ENCODE assay signal across 11 cellular contexts in genomic region chr20:63483834-63484233, GRCh38. TPM values are rescaled to one million over a fixed set of nuclear protein-coding genes. Genes with fewer than 3 reads are reported as not detected.
DNase-seq lines count a peak whose midpoint lies in the region; ATAC-seq and TF ChIP-seq lines count a peak whose summit lies in the region.
"Had no signal": no experiment of that assay in that cellular context is flagged by ENCODE, and none has a peak within 500 bp of the region (broad histone marks: within the 10 kb centered on the region; RNA-seq: fewer than 3 reads in every experiment).

No MANE protein-coding gene starts in this region.

- H3K4me3 ChIP-seq in BLaER1 treated with 17β-estradiol and CSF1 and Interleukin-3, amounts not matched to agents 10 nM and 100 nM: no peak overlapping the region
- no peak overlapping the region for H3K4me3 ChIP-seq in GM12865 (ENCODE audit: low read depth, low read length)
- H3K4me3 ChIP-seq: lung had no signal

- TF ChIP-seq CTCF in GM12865 (IDR thresholded peaks at IDR 0.05; ENCODE audit: insufficient read depth, low read depth, low read length, missing control alignments): peak; percentile 3

- H3K27ac ChIP-seq in BLaER1 treated with 17β-estradiol and CSF1 and Interleukin-3, amounts not matched to agents 10 nM and 100 nM: no peak overlapping the region

- peaks cover 25 to 75% (median 53%) of the 10 kb centered on the region in 11 experiments for H3K27me3 ChIP-seq in BLaER1 treated with 17β-estradiol and CSF1 and Interleukin-3, amounts not matched to agents 10 nM and 100 nM

- H3K4me2 ChIP-seq in BLaER1 treated with 17β-estradiol and CSF1 and Interleukin-3, amounts not matched to agents 10 nM and 100 nM: peak overlapping the region in 7 of 11 experiments; percentile 45 to 72 (median 53); a peak in 8 of 22 replicates

- no peak for DNase-seq in GM12865 (ENCODE audit: low read depth)
- DNase-seq in SK-N-DZ (ENCODE audit: low spot score): peak; percentile 68
- peak; percentile 74 for DNase-seq in iPS-NIHi11 (ENCODE audit: low spot score)
- no peak for DNase-seq in HUDEP-2 (lab: John Stamatoyannopoulos, UW; ENCODE audit: unreplicated experiment in 76 of 76)
- DNase-seq: activated CD8-positive, alpha-beta memory T cell treated with anti-CD3 and anti-CD28 coated beads, Interleukin-2, amount 10 ng/mL, durations not matched to agents 7 days and 5 days; CD4-positive, alpha-beta memory T cell had no signal

- H3K9me3 ChIP-seq in BLaER1 treated with 17β-estradiol and CSF1 and Interleukin-3, amounts not matched to agents 10 nM and 100 nM (replicated peaks in 1 of 11): no peaks in the 10 kb centered on the region

- H4K20me1 ChIP-seq in BLaER1 treated with 17β-estradiol and CSF1 and Interleukin-3, amounts not matched to agents 10 nM and 100 nM: peaks cover 0 to 64% (median 20%) of the 10 kb centered on the region in 11 experiments; a peak in 13 of 22 replicates

- ATAC-seq in HG03039 (IDR thresholded peaks at IDR 0.05; ENCODE audit: unreplicated experiment): no peak
- no peak for ATAC-seq in HG02678 (IDR thresholded peaks at IDR 0.05; ENCODE audit: unreplicated experiment)

- H3K9ac ChIP-seq in BLaER1 treated with 17β-estradiol and CSF1 and Interleukin-3, amounts not matched to agents 10 nM and 100 nM: no peak overlapping the region

- peaks cover 10 to 44% (median 38%) of the 10 kb centered on the region in 10 experiments; a peak in 19 of 20 replicates for H3K4me1 ChIP-seq in BLaER1 treated with 17β-estradiol and CSF1 and Interleukin-3, amounts not matched to agents 10 nM and 100 nM

- peaks cover 0 to 4% (median 0%) of the 10 kb centered on the region in 11 experiments; a peak in 3 of 22 replicates for H3K36me3 ChIP-seq in BLaER1 treated with 17β-estradiol and CSF1 and Interleukin-3, amounts not matched to agents 10 nM and 100 nM

RNA-seq across cellular contexts. Expression of gene KCNQ2, which starts 11.4 kb away (rescaled TPM):
- 375 and 399 TPM in 2 replicates for polyA plus RNA-seq in SK-N-DZ (2014; cell fraction: cytosol; rRNA removed)
- polyA plus RNA-seq in SK-N-DZ (2014; cell fraction: nucleus; rRNA removed): 414 and 472 TPM in 2 replicates
- polyA plus RNA-seq: CD4-positive, alpha-beta memory T cell; endothelial cell of umbilical vein had no signal

RNA-seq across cellular contexts. Expression of gene EEF1A2, which starts 15.0 kb away (rescaled TPM):
- 753 and 802 TPM in 2 replicates for polyA plus RNA-seq in SK-N-DZ (2014; cell fraction: cytosol; rRNA removed)
- 489 and 497 TPM in 2 replicates for polyA plus RNA-seq in SK-N-DZ (2014; cell fraction: nucleus; rRNA removed)
- polyA plus RNA-seq: CD4-positive, alpha-beta memory T cell had no signal

RNA-seq across cellular contexts. Expression of gene PPDPF, which starts 36.7 kb away (rescaled TPM):
- polyA plus RNA-seq in SK-N-DZ (2014; cell fraction: cytosol; rRNA removed): 57.4 and 64.4 TPM in 2 replicates
- polyA plus RNA-seq in SK-N-DZ (2014; cell fraction: nucleus; rRNA removed): 31.6 and 40.3 TPM in 2 replicates

RNA-seq across cellular contexts. Expression of gene PTK6, which starts 53.3 kb away (rescaled TPM):
- polyA plus RNA-seq in SK-N-DZ (2014; cell fraction: cytosol; rRNA removed): not detected in 2 replicates
- polyA plus RNA-seq in SK-N-DZ (2014; cell fraction: nucleus; rRNA removed): not detected in 2 replicates
- polyA plus RNA-seq: endothelial cell of umbilical vein had no signal

Comparison
In these comparisons a context has a peak if more than half of its experiments do, and no peak if none do; other contexts are left out.
1. DNase-seq: peak in SK-N-DZ (single experiment) and iPS-NIHi11 (single experiment); none in GM12865 (single experiment) and HUDEP-2 (0 of 76).